Comparison of ENCODE assay signal across 18 cellular contexts in the genomic region with DNA sequence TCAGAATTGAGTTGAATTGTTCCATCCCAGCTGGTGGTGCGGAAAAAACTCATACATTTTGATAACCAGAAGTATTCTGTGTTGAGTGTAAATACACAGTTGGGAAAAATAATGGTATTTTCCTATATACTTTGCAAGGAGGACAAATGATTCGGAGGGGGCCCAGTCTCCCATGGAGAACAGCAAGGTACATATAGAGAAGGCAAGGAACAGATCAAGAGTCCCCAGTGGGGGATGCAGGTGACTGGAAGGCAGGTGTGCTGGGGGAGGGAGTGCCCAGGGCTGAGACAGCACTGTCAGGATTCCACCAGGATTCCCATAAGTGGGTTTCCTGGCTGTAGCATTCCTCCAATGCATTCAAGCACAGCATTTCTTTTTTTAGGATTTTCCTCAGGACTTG. TPM values are rescaled to one million over a fixed set of nuclear protein-coding genes. Genes with fewer than 3 reads are reported as not detected.
DNase-seq lines count a peak whose midpoint lies in the region; ATAC-seq and TF ChIP-seq lines count a peak whose summit lies in the region.
"Had no signal": no experiment of that assay in that cellular context is flagged by ENCODE, and none has a peak within 500 bp of the region (broad histone marks: within the 10 kb centered on the region; RNA-seq: fewer than 3 reads in every experiment).

No MANE protein-coding gene starts in this region.

- H3K4me3 ChIP-seq in cardiac muscle cell: no peak overlapping the region
- H3K4me3 ChIP-seq in right cardiac atrium (ENCODE audit: low read length): no peak overlapping the region
- H3K4me3 ChIP-seq in H7 (ENCODE audit: insufficient read depth, low read depth, low read length): no peak overlapping the region
- H3K4me3 ChIP-seq in esophagus muscularis mucosa: no peak overlapping the region
- no peak overlapping the region for H3K4me3 ChIP-seq in testis
- H3K4me3 ChIP-seq in uterus: no peak overlapping the region
- H3K4me3 ChIP-seq: A549, Peyer's patch, SJCRH30 had no signal

- DNase-seq in cardiac muscle cell (ENCODE audit: low read depth in 1 of 2, low spot score in 1 of 2) (no peak), right cardiac atrium (no peak), H7 (peak; percentile 26), esophagus muscularis mucosa (ENCODE audit: extremely low spot score) (peak; percentile 29), testis (no peak), uterus (no peak)
- DNase-seq: CD4-positive, alpha-beta T cell; COR-L47; DMS79; HCEC 1CT; Kasumi-1; NCI-H187; NCI-H510A; NCI-H748 treated with DMSO at 0.1 percent for 48 hours; Peyer's patch had no signal

- TF ChIP-seq CTCF in cardiac muscle cell (IDR thresholded peaks at IDR 0.05; ENCODE audit: low read depth, low read length) (no peak), esophagus muscularis mucosa (IDR thresholded peaks at IDR 0.05) (no peak), testis (IDR thresholded peaks at IDR 0.05) (no peak), uterus (IDR thresholded peaks at IDR 0.05) (no peak)

- no peak for TF ChIP-seq EP300 in esophagus muscularis mucosa (IDR thresholded peaks at IDR 0.05)

- no peak for TF ChIP-seq POLR2A in esophagus muscularis mucosa (IDR thresholded peaks at IDR 0.05; ENCODE audit: low read depth)
- no peak for TF ChIP-seq POLR2A in testis (IDR thresholded peaks at IDR 0.05)
- no peak for TF ChIP-seq POLR2A in uterus (IDR thresholded peaks at IDR 0.05)

- H3K4me1 ChIP-seq in cardiac muscle cell (ENCODE audit: low read depth) (peaks cover 28% of the 10 kb centered on the region), right cardiac atrium (ENCODE audit: control insufficient read depth, insufficient read depth, low read length) (peaks cover 11% of the 10 kb centered on the region), esophagus muscularis mucosa (peaks cover 10 to 20% (median 16%) of the 10 kb centered on the region in 4 donors), testis (peaks cover 6% of the 10 kb centered on the region), uterus (peaks cover 0 to 4% of the 10 kb centered on the region in 2 donors)
- H3K4me1 ChIP-seq: A549, Peyer's patch had no signal

- H3K9me3 ChIP-seq in cardiac muscle cell (ENCODE audit: low read depth) (no peaks in the 10 kb centered on the region), right cardiac atrium (ENCODE audit: control insufficient read depth, low read length) (no peaks in the 10 kb centered on the region), esophagus muscularis mucosa (peaks cover 0 to 18% (median 5%) of the 10 kb centered on the region in 4 donors), testis (no peaks in the 10 kb centered on the region), uterus (no peaks in the 10 kb centered on the region)
- H3K9me3 ChIP-seq: SJCRH30 had no signal

- no peak for ATAC-seq in right cardiac atrium
- ATAC-seq: A549 had no signal

- no peaks in the 10 kb centered on the region for H3K36me3 ChIP-seq in cardiac muscle cell
- H3K36me3 ChIP-seq in H7 (replicated peaks; ENCODE audit: control insufficient read depth, insufficient read depth, low read length): no peaks in the 10 kb centered on the region
- H3K36me3 ChIP-seq in esophagus muscularis mucosa: no peaks in the 10 kb centered on the region
- H3K36me3 ChIP-seq in testis (ENCODE audit: low read depth, missing control alignments): no peaks in the 10 kb centered on the region
- no peaks in the 10 kb centered on the region for H3K36me3 ChIP-seq in uterus
- H3K36me3 ChIP-seq: Peyer's patch, SJCRH30 had no signal

- intact Hi-C loops in right cardiac atrium (cut with DNase I): no loop called here
- intact Hi-C loops in esophagus muscularis mucosa (cut with DNase I): no loop called here
- intact Hi-C loops in testis (cut with DNase I; ENCODE audit: low total_unique reads): no loop called here
- intact Hi-C loops in uterus (cut with DNase I; ENCODE audit: low total_unique reads): no loop called here

- H3K27me3 ChIP-seq in cardiac muscle cell: no peaks in the 10 kb centered on the region
- H3K27me3 ChIP-seq in right cardiac atrium (ENCODE audit: control insufficient read depth, insufficient read depth): no peaks in the 10 kb centered on the region
- H3K27me3 ChIP-seq in H7 (ENCODE audit: control insufficient read depth, insufficient read depth, low read length): no peaks in the 10 kb centered on the region
- H3K27me3 ChIP-seq in esophagus muscularis mucosa: no peaks in the 10 kb centered on the region
- no peaks in the 10 kb centered on the region for H3K27me3 ChIP-seq in testis
- H3K27me3 ChIP-seq in uterus: no peaks in the 10 kb centered on the region
- H3K27me3 ChIP-seq: Peyer's patch had no signal

- peak overlapping the region; percentile 77 for H3K27ac ChIP-seq in cardiac muscle cell
- H3K27ac ChIP-seq in right cardiac atrium (ENCODE audit: low read length): no peak overlapping the region
- H3K27ac ChIP-seq in esophagus muscularis mucosa (replicated peaks in 1 of 4): no peak overlapping the region
- H3K27ac ChIP-seq in temporal lobe (ENCODE audit: low read depth, low read length): peak overlapping the region; percentile 29
- no peak overlapping the region for H3K27ac ChIP-seq in testis
- no peak overlapping the region for H3K27ac ChIP-seq in uterus
- H3K27ac ChIP-seq: A549, Peyer's patch, SJCRH30 had no signal

- 96% methylated on average over 2 of the region's 2 CpGs for WGBS in right cardiac atrium
- 92% methylated on average over 2 of the region's 2 CpGs for WGBS in esophagus muscularis mucosa
- WGBS in testis, 2 donors: 94 to 97% methylated on average over 2 of the region's 2 CpGs

RNA-seq across cellular contexts. Expression of gene ADCY1, which starts 10.8 kb away (rescaled TPM):
- total RNA-seq in cardiac muscle cell: 12.6 and 22.9 TPM in 2 replicates
- polyA plus RNA-seq in cardiac muscle cell: 15.6 and 21.2 TPM in 2 replicates
- 1 to 10 TPM; 3.0 to 5.9 (median 4.6) TPM for total RNA-seq in right cardiac atrium
- 2.2 TPM for polyA plus RNA-seq in right cardiac atrium
- 5.6 and 8.1 TPM in 2 replicates for total RNA-seq in H7 (2014; rRNA removed; shearing (Covaris generic))
- 1 to 10 TPM in 3 of 4 donors, under 1 TPM in 1; 0.42 to 2.1 (median 1.2) TPM for total RNA-seq in esophagus muscularis mucosa
- total RNA-seq in temporal lobe: 193 TPM
- total RNA-seq in testis: 10 to 100 TPM; 13.7 to 14.1 TPM
- 6.6 TPM for polyA plus RNA-seq in testis (ENCODE audit: insufficient read depth, low read depth, low replicate concordance)
- 1 to 10 TPM in 2 of 4 donors, under 1 TPM in 1, not detected in 1; under 0.01 to 4.3 (median 4.1) TPM for total RNA-seq in uterus
- total RNA-seq: SJCRH30 had no signal

Comparison
In these comparisons a context has a peak if more than half of its experiments do, and no peak if none do; other contexts are left out.
1. H3K27ac ChIP-seq: peak in cardiac muscle cell (single experiment) and temporal lobe (single experiment); none in right cardiac atrium (single experiment), esophagus muscularis mucosa (0 of 4), testis (0 of 2) and uterus (0 of 2).
2. DNase-seq: peak in H7 (single experiment) and esophagus muscularis mucosa (single experiment); none in cardiac muscle cell (0 of 2), right cardiac atrium (0 of 3), testis (single experiment) and uterus (0 of 2).